Comparison of ENCODE assay signal across 6 cellular contexts in genomic region chr10:100082276-100082675, GRCh38. TPM values are rescaled to one million over a fixed set of nuclear protein-coding genes. Genes with fewer than 3 reads are reported as not detected.
"Had no signal": no experiment of that assay in that cellular context is flagged by ENCODE, and none has a peak within 500 bp of the region (broad histone marks: within the 10 kb centered on the region; RNA-seq: fewer than 3 reads in every experiment).

No MANE protein-coding gene starts in this region.

RNA-seq across cellular contexts. Expression of gene CPN1, which starts 0.6 kb away (rescaled TPM):
- total RNA-seq: M059J, PC-3, Peyer's patch, Right ventricle myocardium superior, SJSA1 had no signal
- polyA plus RNA-seq: SK-N-SH had no signal
